ENCODE assay signal across 8 cellular contexts in the genomic region with DNA sequence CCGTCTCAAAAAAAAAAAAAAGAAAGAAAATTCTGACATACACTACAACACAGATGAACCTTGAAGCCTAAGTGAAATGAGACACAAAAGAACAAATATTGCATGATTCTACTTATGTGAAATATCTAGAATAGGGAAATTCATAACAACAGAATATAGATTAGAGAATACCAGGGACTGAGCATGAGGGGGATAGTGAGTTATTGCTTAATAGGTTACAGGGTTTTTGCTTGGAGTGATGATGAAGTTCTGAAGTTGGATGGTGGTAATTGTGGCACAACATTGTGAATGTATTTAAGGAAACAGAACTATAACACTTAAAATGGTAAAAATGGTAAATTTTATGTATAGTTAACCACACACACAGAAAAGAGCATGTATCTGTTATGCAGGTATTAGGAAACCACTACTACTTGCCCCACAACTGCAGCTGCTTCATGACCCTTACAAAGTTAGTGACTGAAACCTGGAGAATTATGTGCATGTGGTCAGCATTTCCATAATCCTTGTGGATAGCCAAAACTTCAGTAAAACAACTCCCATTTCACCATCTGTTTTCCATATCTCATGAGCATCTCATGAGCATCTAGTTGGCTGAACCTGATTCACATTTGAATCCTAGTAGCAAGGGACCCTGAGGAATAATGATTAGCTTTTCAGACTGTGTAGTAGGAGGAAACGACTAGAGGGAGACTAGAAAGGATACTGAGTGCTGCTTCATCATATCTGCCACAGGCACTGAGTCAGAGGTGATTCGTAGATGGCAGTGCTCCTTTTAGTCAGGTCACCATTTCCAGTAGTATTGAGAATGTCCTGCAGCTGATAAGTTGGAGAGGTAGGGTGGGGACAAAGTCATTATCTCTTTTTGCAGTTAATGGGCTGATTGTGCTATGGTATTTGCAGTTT. TPM values are rescaled to one million over a fixed set of nuclear protein-coding genes. Genes with fewer than 3 reads are reported as not detected.
DNase-seq lines count a peak whose midpoint lies in the region; ATAC-seq and TF ChIP-seq lines count a peak whose summit lies in the region.

No MANE protein-coding gene starts in this region.

- H3K4me1 Mint-ChIP-seq in progenitor cell of endocrine pancreas (ENCODE audit: low read depth) = peaks cover 14% of the 10 kb centered on the region

- no peaks in the 10 kb centered on the region for H3K27me3 Mint-ChIP-seq in progenitor cell of endocrine pancreas

- peak overlapping the region; percentile 73 for H3K27ac Mint-ChIP-seq in progenitor cell of endocrine pancreas

- no peak overlapping the region for H3K4me3 ChIP-seq in astrocyte of the spinal cord (ENCODE audit: low read depth, low read length)

- H3K4me3 Mint-ChIP-seq in progenitor cell of endocrine pancreas (ENCODE audit: low read depth) = no peak overlapping the region

- TF ChIP-seq CTCF in astrocyte of the spinal cord (IDR thresholded peaks at IDR 0.05; ENCODE audit: low read depth, low read length) (no peak), progenitor cell of endocrine pancreas (IDR thresholded peaks at IDR 0.05; ENCODE audit: unreplicated experiment) (no peak)

- H3K9me3 Mint-ChIP-seq in progenitor cell of endocrine pancreas (ENCODE audit: low read depth) = no peaks in the 10 kb centered on the region

- peaks cover 6% of the 10 kb centered on the region for H3K36me3 Mint-ChIP-seq in progenitor cell of endocrine pancreas (ENCODE audit: insufficient read depth)

- in situ Hi-C loops in astrocyte of the spinal cord (cut with HindIII; ENCODE audit: low sequenced_read_pairs) = no loop called here

- ATAC-seq in GM18858 (IDR thresholded peaks at IDR 0.05; ENCODE audit: unreplicated experiment) (peak; percentile 43), HG03442 (IDR thresholded peaks at IDR 0.05; ENCODE audit: unreplicated experiment) (no peak), GM19455 (IDR thresholded peaks at IDR 0.05; ENCODE audit: unreplicated experiment) (no peak), HG03039 (IDR thresholded peaks at IDR 0.05; ENCODE audit: unreplicated experiment) (no peak)

- peak; percentile 81 for DNase-seq in LHCN-M2 (ENCODE audit: low read depth)
- DNase-seq in astrocyte of the spinal cord (ENCODE audit: low read depth, low spot score) = peak; percentile 45
- no peak for DNase-seq in progenitor cell of endocrine pancreas (ENCODE audit: low spot score, unreplicated experiment)
- DNase-seq in NCI-H748 treated with DMSO at 0.1 percent for 48 hours (lab: John Stamatoyannopoulos, UW) = no peak

RNA-seq across cellular contexts. Expression of gene SAMD8, which starts 26.3 kb away (rescaled TPM):
- total RNA-seq in LHCN-M2 (2014; rRNA removed) (26.1 TPM in 2 replicates), progenitor cell of endocrine pancreas (17.4 and 18.0 TPM in 2 replicates)
- polyA plus RNA-seq in LHCN-M2 (2012) = 5.2 TPM

Comparison
In these comparisons a context has a peak if more than half of its experiments do, and no peak if none do; other contexts are left out.
1. DNase-seq: peak in LHCN-M2 (single experiment) and astrocyte of the spinal cord (single experiment); none in progenitor cell of endocrine pancreas (single experiment) and NCI-H748 treated with DMSO at 0.1 percent for 48 hours (single experiment).